13 cellular contexts compared by ENCODE assay signal in genomic region chr22:34847072-34847471, GRCh38.
A peak's percentile ranks its signal among the peaks of the same experiment; 100 is the strongest.
DNase-seq lines count a peak whose midpoint lies in the region; ATAC-seq and TF ChIP-seq lines count a peak whose summit lies in the region.
"Had no signal": no experiment of that assay in that cellular context is flagged by ENCODE, and none has a peak within 500 bp of the region (broad histone marks: within the 10 kb centered on the region; RNA-seq: fewer than 3 reads in every experiment).

No MANE protein-coding gene starts in this region.

- H3K4me3 ChIP-seq in RWPE2 (ENCODE audit: severe bottlenecking) = no peak overlapping the region
- H3K4me3 ChIP-seq: neural progenitor cell had no signal

- no peak overlapping the region for H3K27ac ChIP-seq in RWPE2 (ENCODE audit: poor library complexity, severe bottlenecking)
- H3K27ac ChIP-seq: foreskin keratinocyte, neural progenitor cell had no signal

- H3K36me3 ChIP-seq in RWPE2 (ENCODE audit: low read depth) = no peaks in the 10 kb centered on the region
- H3K36me3 ChIP-seq: neural progenitor cell had no signal

- H3K4me1 Mint-ChIP-seq in activated T-cell treated with anti-CD3 and anti-CD28 coated beads, Interleukin-2, amount 50 U/mL, for 24 hours (ENCODE audit: low read depth) = peaks cover 17% of the 10 kb centered on the region
- peaks cover 22% of the 10 kb centered on the region for H3K4me1 Mint-ChIP-seq in stimulated activated naive CD8-positive, alpha-beta T cell treated with anti-CD3 and anti-CD28 coated beads, Interleukin-15, Interleukin-2, amounts not matched to agents 100 ng/mL and 50 ng/mL, for 24 hours (ENCODE audit: low read depth)

- H3K9me3 ChIP-seq in RWPE2 (ENCODE audit: severe bottlenecking) = peaks cover 2% of the 10 kb centered on the region

- no peak overlapping the region for H3K4me3 Mint-ChIP-seq in activated T-cell treated with anti-CD3 and anti-CD28 coated beads, Interleukin-2, amount 50 U/mL, for 24 hours
- peak overlapping the region; percentile 23 for H3K4me3 Mint-ChIP-seq in stimulated activated naive CD8-positive, alpha-beta T cell treated with anti-CD3 and anti-CD28 coated beads, Interleukin-15, Interleukin-2, amounts not matched to agents 100 ng/mL and 50 ng/mL, for 24 hours
- H3K4me3 Mint-ChIP-seq: neural progenitor cell had no signal

- H3K4me1 ChIP-seq in RWPE2 (ENCODE audit: insufficient read depth, poor library complexity, severe bottlenecking) = no peaks in the 10 kb centered on the region
- H3K4me1 ChIP-seq: foreskin keratinocyte had no signal

- no peak for DNase-seq in activated T-cell treated with anti-CD3 and anti-CD28 coated beads, Interleukin-2, amount 50 U/mL, for 24 hours
- DNase-seq in activated T-cell treated with anti-CD3 and anti-CD28 coated beads for 4 hours = no peak
- no peak for DNase-seq in RWPE2 (ENCODE audit: low spot score)
- no peak for DNase-seq in NCI-H510A treated with DMSO at 0.1 percent for 48 hours (lab: John Stamatoyannopoulos, UW)
- no peak for DNase-seq in superior temporal gyrus (ENCODE audit: extremely low spot score)
- DNase-seq: NCI-H446; stimulated activated CD4-positive, alpha-beta T cell treated with anti-CD3 and anti-CD28 coated beads, Interleukin-12 subunit alpha, Interleukin-12 subunit beta, amount 100 ng/mL, for 4 hours had no signal

- H3K27me3 ChIP-seq in RWPE2 (ENCODE audit: insufficient read depth, poor library complexity, severe bottlenecking) = no peaks in the 10 kb centered on the region
- H3K27me3 ChIP-seq: foreskin keratinocyte, neural progenitor cell had no signal

- peaks cover 20% of the 10 kb centered on the region for H3K27me3 Mint-ChIP-seq in activated T-cell treated with anti-CD3 and anti-CD28 coated beads, Interleukin-2, amount 50 U/mL, for 24 hours
- peaks cover 10% of the 10 kb centered on the region for H3K27me3 Mint-ChIP-seq in stimulated activated naive CD8-positive, alpha-beta T cell treated with anti-CD3 and anti-CD28 coated beads, Interleukin-15, Interleukin-2, amounts not matched to agents 100 ng/mL and 50 ng/mL, for 24 hours

- peaks cover 14% of the 10 kb centered on the region for H3K9me3 Mint-ChIP-seq in activated T-cell treated with anti-CD3 and anti-CD28 coated beads, Interleukin-2, amount 50 U/mL, for 24 hours
- peaks cover 10% of the 10 kb centered on the region for H3K9me3 Mint-ChIP-seq in stimulated activated naive CD8-positive, alpha-beta T cell treated with anti-CD3 and anti-CD28 coated beads, Interleukin-15, Interleukin-2, amounts not matched to agents 100 ng/mL and 50 ng/mL, for 24 hours

- no peaks in the 10 kb centered on the region for H3K36me3 Mint-ChIP-seq in activated T-cell treated with anti-CD3 and anti-CD28 coated beads, Interleukin-2, amount 50 U/mL, for 24 hours (ENCODE audit: low read depth)
- H3K36me3 Mint-ChIP-seq in stimulated activated naive CD8-positive, alpha-beta T cell treated with anti-CD3 and anti-CD28 coated beads, Interleukin-15, Interleukin-2, amounts not matched to agents 100 ng/mL and 50 ng/mL, for 24 hours (ENCODE audit: low read depth) = no peaks in the 10 kb centered on the region
- H3K36me3 Mint-ChIP-seq: neural progenitor cell had no signal

- no peak for TF ChIP-seq CTCF in RWPE2 (IDR thresholded peaks at IDR 0.05; ENCODE audit: poor library complexity, severe bottlenecking)

- ATAC-seq in HG03108 (IDR thresholded peaks at IDR 0.05; ENCODE audit: unreplicated experiment) (peak; percentile 74), RWPE2 (ENCODE audit: low read depth) (peak; percentile 56; the same call in 1 of the 3 replicates), GM19467 (IDR thresholded peaks at IDR 0.05; ENCODE audit: unreplicated experiment) (no peak)
- ATAC-seq: foreskin keratinocyte, left lobe of liver had no signal

- peak overlapping the region; percentile 3 for H3K27ac Mint-ChIP-seq in activated T-cell treated with anti-CD3 and anti-CD28 coated beads, Interleukin-2, amount 50 U/mL, for 24 hours
- peak overlapping the region; percentile 63 for H3K27ac Mint-ChIP-seq in stimulated activated naive CD8-positive, alpha-beta T cell treated with anti-CD3 and anti-CD28 coated beads, Interleukin-15, Interleukin-2, amounts not matched to agents 100 ng/mL and 50 ng/mL, for 24 hours
- H3K27ac Mint-ChIP-seq: neural progenitor cell had no signal
